In genomic region chrX:39492495-39493162, GRCh38 we compare ENCODE assay signal across 10 cellular contexts.
A peak's percentile ranks its signal among the peaks of the same experiment; 100 is the strongest.
DNase-seq lines count a peak whose midpoint lies in the region; ATAC-seq, FAIRE-seq and TF ChIP-seq lines count a peak whose summit lies in the region.
"Had no signal": no experiment of that assay in that cellular context is flagged by ENCODE, and none has a peak within 500 bp of the region (broad histone marks: within the 10 kb centered on the region; RNA-seq: fewer than 3 reads in every experiment).

No MANE protein-coding gene starts in this region.

- H3K36me3 ChIP-seq in OCI-LY3 (replicated peaks; ENCODE audit: low read depth, low read length), result no peaks in the 10 kb centered on the region
- no peaks in the 10 kb centered on the region for H3K36me3 ChIP-seq in right lobe of liver

- H4K20me1 ChIP-seq in OCI-LY3 (ENCODE audit: insufficient read depth, low read length), result no peaks in the 10 kb centered on the region

- WGBS in right lobe of liver (ENCODE audit: insufficient coverage, low coverage, low lambda C conversion rate, missing lambda C conversion rate), result 10% methylated on average over 6 of the region's 6 CpGs

- no peak overlapping the region for H2AFZ ChIP-seq in OCI-LY3 (ENCODE audit: low read depth, low read length)

- TF ChIP-seq CTCF in OCI-LY3 (IDR thresholded peaks at IDR 0.05; ENCODE audit: low read depth, low read length) (no peak), right lobe of liver (IDR thresholded peaks at IDR 0.05) (no peak)

- DNase-seq in GM12891 (ENCODE audit: insufficient read length, low spot score), result no peak
- DNase-seq in right lobe of liver, result peak; percentile 58 to 88 (median 85)
- no peak for DNase-seq in NCI-H748 (lab: John Stamatoyannopoulos, UW; ENCODE audit: unreplicated experiment)
- DNase-seq in GOT3 (lab: John Stamatoyannopoulos, UW), result no peak
- no peak for DNase-seq in GM19239 (ENCODE audit: insufficient read length, low spot score)
- no peak for DNase-seq in islet precursor cell

- peak; percentile 65 for ATAC-seq in GM21529 (IDR thresholded peaks at IDR 0.05; ENCODE audit: unreplicated experiment)
- ATAC-seq in right lobe of liver, result peak; percentile 86 to 96 (median 93)
- ATAC-seq: esophagus mucosa had no signal

- H3K4me1 ChIP-seq in OCI-LY3 (ENCODE audit: low read length) (peaks cover 40% of the 10 kb centered on the region), right lobe of liver (peaks cover 0 to 11% (median 0%) of the 10 kb centered on the region in 4 donors)

- H3K4me3 ChIP-seq in OCI-LY3 (ENCODE audit: low read length) (peak overlapping the region; percentile 45; the same call in 1 of the 2 replicates), right lobe of liver (no peak overlapping the region)
- H3K4me3 ChIP-seq: SK-N-MC had no signal

- peak overlapping the region; percentile 51; the same call in 1 of the 2 replicates for H3K27ac ChIP-seq in OCI-LY3 (ENCODE audit: low read length)
- peak overlapping the region in 1 of 3 donors; percentile 62 for H3K27ac ChIP-seq in right lobe of liver

- peak overlapping the region; percentile 20; the same call in 1 of the 2 replicates for H3K9ac ChIP-seq in OCI-LY3 (ENCODE audit: low read length)

- TF ChIP-seq POLR2A in GM12891 (IDR thresholded peaks at IDR 0.05; ENCODE audit: low read depth, low read length) (no peak), right lobe of liver (IDR thresholded peaks at IDR 0.05) (no peak)

- intact Hi-C loops in right lobe of liver (cut with DNase I), result no loop called here

- FAIRE-seq in GM12891 (lab: Jason Lieb, UNC) (peak; percentile 96), GM19239 (lab: Jason Lieb, UNC) (no peak)

- peak overlapping the region; percentile 79 for H3K4me2 ChIP-seq in OCI-LY3 (ENCODE audit: low read length)

- H3K27me3 ChIP-seq in OCI-LY3 (ENCODE audit: low read depth, low read length) (peaks cover 17% of the 10 kb centered on the region; the same call in 1 of the 2 replicates), right lobe of liver (no peaks in the 10 kb centered on the region)

- no peaks in the 10 kb centered on the region for H3K9me3 ChIP-seq in OCI-LY3 (ENCODE audit: insufficient read depth, low read length)
- H3K9me3 ChIP-seq in right lobe of liver, result no peaks in the 10 kb centered on the region

- no peaks in the 10 kb centered on the region for H3K79me2 ChIP-seq in OCI-LY3 (ENCODE audit: low read length)

TF ChIP-seq in GM12891, 5 proteins besides CTCF, POLR2A, EP300 and RAD21:
- TF ChIP-seq POLR2AphosphoS5 (IDR thresholded peaks at IDR 0.05; ENCODE audit: low read depth, low read length) (no peak), SPI1 (IDR thresholded peaks at IDR 0.05; ENCODE audit: low read depth, low read length) (peak; percentile 87), PAX5 (IDR thresholded peaks at IDR 0.05; ENCODE audit: insufficient read depth, low read length, severe bottlenecking) (no peak), POU2F2 (IDR thresholded peaks at IDR 0.05; ENCODE audit: low read depth, low read length) (no peak), TAF1 (IDR thresholded peaks at IDR 0.05; ENCODE audit: low read depth, low read length) (no peak)

Comparison
In these comparisons a context has a peak if more than half of its experiments do, and no peak if none do; other contexts are left out.
1. DNase-seq: peak in right lobe of liver (3 of 3); none in GM12891 (single experiment), NCI-H748 (single experiment), GOT3 (single experiment), GM19239 (single experiment) and islet precursor cell (single experiment).